ENCODE assay signal across 28 cellular contexts in the genomic region with DNA sequence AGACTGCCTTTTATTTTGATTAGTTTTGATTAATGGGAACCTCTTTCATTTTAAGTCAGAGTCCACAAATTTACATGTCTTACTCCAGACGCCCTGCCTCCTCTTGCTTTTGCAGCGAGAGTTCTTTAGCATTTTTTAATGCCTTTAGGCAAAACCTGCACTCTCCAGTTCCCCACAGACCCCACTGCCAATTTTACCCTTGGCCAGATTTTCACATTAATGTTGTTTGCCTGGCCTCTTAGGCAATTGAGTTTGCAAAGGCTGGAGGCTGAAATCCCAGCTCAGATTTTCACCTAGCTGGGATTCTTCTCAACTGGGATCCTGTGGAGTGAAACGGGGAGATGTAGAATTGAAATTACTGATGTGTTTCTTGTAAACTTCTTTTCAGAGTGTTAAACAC.
"Had no signal": no experiment of that assay in that cellular context is flagged by ENCODE, and none has a peak within 500 bp of the region (broad histone marks: within the 10 kb centered on the region; RNA-seq: fewer than 3 reads in every experiment).

No MANE protein-coding gene starts in this region.

- H3K4me3 Mint-ChIP-seq: activated B cell treated with CpG ODN at 0.5 μM for 24 hours; activated CD8-positive, alpha-beta T cell treated with anti-CD3 and anti-CD28 coated beads, Interleukin-2, amount 10 ng/mL, durations not matched to agents 7 days and 5 days; activated T-cell treated with anti-CD3 and anti-CD28 coated beads, Interleukin-2, amount 50 U/mL, for 72 hours; central memory CD8-positive, alpha-beta T cell; dendritic cell treated with granulocyte-macrophage colony-stimulating factor and Interleukin-4, amounts not matched to agents 40 ng/mL and 50 ng/mL, for 4 days; natural killer cell; neural progenitor cell; T-helper 2 cell treated with Interferon-gamma antibody and Interleukin-4, amounts not matched to agents 5 μg/mL and 100 μg/mL, for 36 hours had no signal

- ATAC-seq: activated CD8-positive, alpha-beta T cell treated with anti-CD3 and anti-CD28 coated beads, Interleukin-2, amount 10 ng/mL, durations not matched to agents 7 days and 5 days; activated naive CD4-positive, alpha-beta T cell treated with anti-CD3 and anti-CD28 coated beads, Interleukin-2, amount 50 U/mL, for 72 hours; activated T-cell treated with anti-CD3 and anti-CD28 coated beads, Interleukin-2, amount 50 U/mL, for 72 hours; heart right ventricle; left lung; lower lobe of right lung; natural killer cell; psoas muscle; upper lobe of right lung had no signal

- H3K36me3 Mint-ChIP-seq: activated naive CD4-positive, alpha-beta T cell treated with anti-CD3 and anti-CD28 coated beads, Interleukin-2, amount 50 U/mL, for 72 hours; natural killer cell; neural progenitor cell had no signal

- H3K27me3 ChIP-seq: esophagus muscularis mucosa, foreskin keratinocyte, heart right ventricle, left lung, neural progenitor cell, right atrium auricular region, suprapubic skin, tibial artery, upper lobe of right lung had no signal

- H3K4me1 Mint-ChIP-seq: central memory CD8-positive, alpha-beta T cell; natural killer cell; neural progenitor cell had no signal

- DNase-seq: activated B cell treated with CpG ODN at 0.5 μM for 24 hours; activated CD8-positive, alpha-beta T cell treated with anti-CD3 and anti-CD28 coated beads, Interleukin-2, amount 10 ng/mL, durations not matched to agents 7 days and 5 days; activated naive CD4-positive, alpha-beta T cell; activated T-cell treated with anti-CD3 and anti-CD28 coated beads for 4 hours; activated T-cell treated with anti-CD3 and anti-CD28 coated beads, Interleukin-2, amount 50 U/mL, for 72 hours; foreskin keratinocyte; heart right ventricle; kidney glomerular epithelial cell; left lung; lower lobe of right lung; mesendoderm; natural killer cell; occipital lobe; psoas muscle; stimulated activated CD4-positive, alpha-beta T cell treated with anti-CD3 and anti-CD28 coated beads, Interleukin-15, amount 100 ng/mL, for 24 hours; stimulated activated CD4-positive, alpha-beta T cell treated with anti-CD3 and anti-CD28 coated beads, Interleukin-2, amount 100 ng/mL, for 24 hours; stimulated activated naive CD4-positive, alpha-beta T cell; tibial artery; upper lobe of right lung had no signal

- H3K4me1 ChIP-seq: heart right ventricle, left lung, lower lobe of right lung, neural progenitor cell, parathyroid adenoma, psoas muscle, right atrium auricular region, suprapubic skin, upper lobe of right lung had no signal

- H3K4me3 ChIP-seq: esophagus muscularis mucosa, heart right ventricle, left lung, lower lobe of right lung, neural progenitor cell, psoas muscle, right atrium auricular region, suprapubic skin, tibial artery, upper lobe of right lung had no signal

- H2AFZ ChIP-seq: neural progenitor cell, parathyroid adenoma had no signal

- H3K27ac ChIP-seq: esophagus muscularis mucosa, foreskin keratinocyte, heart right ventricle, left lung, lower lobe of right lung, neural progenitor cell, parathyroid adenoma, psoas muscle, right atrium auricular region, suprapubic skin, tibial artery, upper lobe of right lung had no signal

- H3K79me2 ChIP-seq: parathyroid adenoma had no signal

- H3K4me2 ChIP-seq: neural progenitor cell had no signal

- H3K9me3 ChIP-seq: esophagus muscularis mucosa, heart right ventricle, left lung, lower lobe of right lung, psoas muscle, right atrium auricular region, suprapubic skin, tibial artery, upper lobe of right lung had no signal

- H3K27ac Mint-ChIP-seq: activated B cell treated with CpG ODN at 0.5 μM for 24 hours; activated CD8-positive, alpha-beta T cell treated with anti-CD3 and anti-CD28 coated beads, Interleukin-2, amount 10 ng/mL, durations not matched to agents 7 days and 5 days; activated naive CD4-positive, alpha-beta T cell treated with anti-CD3 and anti-CD28 coated beads, Interleukin-2, amount 50 U/mL, for 72 hours; activated T-cell treated with anti-CD3 and anti-CD28 coated beads, Interleukin-2, amount 50 U/mL, for 72 hours; dendritic cell treated with granulocyte-macrophage colony-stimulating factor and Interleukin-4, amounts not matched to agents 40 ng/mL and 50 ng/mL, for 4 days; natural killer cell; neural progenitor cell; T-helper 2 cell treated with Interferon-gamma antibody and Interleukin-4, amounts not matched to agents 5 μg/mL and 100 μg/mL, for 36 hours had no signal

- H3K36me3 ChIP-seq: esophagus muscularis mucosa, heart right ventricle, left lung, lower lobe of right lung, neural progenitor cell, right atrium auricular region, suprapubic skin, tibial artery, upper lobe of right lung had no signal

- H3K9me3 Mint-ChIP-seq: activated B cell treated with CpG ODN at 0.5 μM for 24 hours; activated naive CD4-positive, alpha-beta T cell treated with anti-CD3 and anti-CD28 coated beads, Interleukin-2, amount 50 U/mL, for 72 hours; activated T-cell treated with anti-CD3 and anti-CD28 coated beads, Interleukin-2, amount 50 U/mL, for 72 hours; central memory CD8-positive, alpha-beta T cell; dendritic cell treated with granulocyte-macrophage colony-stimulating factor and Interleukin-4, amounts not matched to agents 40 ng/mL and 50 ng/mL, for 4 days; natural killer cell; neural progenitor cell; T-helper 2 cell treated with Interferon-gamma antibody and Interleukin-4, amounts not matched to agents 5 μg/mL and 100 μg/mL, for 36 hours had no signal
